In genomic region chr3:171018151-171018935, GRCh38 we compare ENCODE assay signal across 12 cellular contexts. TPM values are rescaled to one million over a fixed set of nuclear protein-coding genes. Genes with fewer than 3 reads are reported as not detected.
A peak's percentile ranks its signal among the peaks of the same experiment; 100 is the strongest.
DNase-seq lines count a peak whose midpoint lies in the region; ATAC-seq, FAIRE-seq and TF ChIP-seq lines count a peak whose summit lies in the region.
"Had no signal": no experiment of that assay in that cellular context is flagged by ENCODE, and none has a peak within 500 bp of the region (broad histone marks: within the 10 kb centered on the region; RNA-seq: fewer than 3 reads in every experiment).

No MANE protein-coding gene starts in this region.

- H3K9me3 Mint-ChIP-seq in activated T-cell treated with anti-CD3 and anti-CD28 coated beads, Interleukin-2, amount 50 U/mL, for 4 hours: no peaks in the 10 kb centered on the region

- H4K20me1 ChIP-seq in OCI-LY1 (ENCODE audit: insufficient read depth, low read length): no peaks in the 10 kb centered on the region
- H4K20me1 ChIP-seq: BLaER1 treated with 17β-estradiol and CSF1 and Interleukin-3, amounts not matched to agents 10 nM and 100 nM had no signal

- WGBS in heart left ventricle, 4 donors: 53 to 64% (median 57%) methylated on average over 6 of the region's 6 CpGs

- no peaks in the 10 kb centered on the region for H3K4me1 Mint-ChIP-seq in activated T-cell treated with anti-CD3 and anti-CD28 coated beads, Interleukin-2, amount 50 U/mL, for 4 hours (ENCODE audit: low read depth)

- H3K36me3 Mint-ChIP-seq in activated T-cell treated with anti-CD3 and anti-CD28 coated beads, Interleukin-2, amount 50 U/mL, for 4 hours (ENCODE audit: insufficient read depth): no peaks in the 10 kb centered on the region

- peaks cover 13% of the 10 kb centered on the region for H3K27me3 Mint-ChIP-seq in activated T-cell treated with anti-CD3 and anti-CD28 coated beads, Interleukin-2, amount 50 U/mL, for 4 hours (ENCODE audit: low read depth)

- H3K79me2 ChIP-seq in OCI-LY1 (ENCODE audit: insufficient read depth, low read length): no peaks in the 10 kb centered on the region

- ATAC-seq in heart left ventricle (no peak), GM19455 (IDR thresholded peaks at IDR 0.05; ENCODE audit: unreplicated experiment) (no peak)
- no peak for ATAC-seq in activated T-cell treated with anti-CD3 and anti-CD28 coated beads, Interleukin-2, amount 50 U/mL, for 4 hours

- H3K4me1 ChIP-seq in left ventricle myocardium inferior (no peaks in the 10 kb centered on the region), heart left ventricle (no peaks in the 10 kb centered on the region), OCI-LY1 (ENCODE audit: insufficient read depth, low read length, severe bottlenecking) (no peaks in the 10 kb centered on the region)
- H3K4me1 ChIP-seq: BLaER1 treated with 17β-estradiol and CSF1 and Interleukin-3, amounts not matched to agents 10 nM and 100 nM had no signal

- H3K9me3 ChIP-seq in left ventricle myocardium inferior (replicated peaks): no peaks in the 10 kb centered on the region
- no peaks in the 10 kb centered on the region for H3K9me3 ChIP-seq in heart left ventricle
- no peaks in the 10 kb centered on the region for H3K9me3 ChIP-seq in OCI-LY1 (ENCODE audit: low read length)
- H3K9me3 ChIP-seq: BLaER1 treated with 17β-estradiol and CSF1 and Interleukin-3, amounts not matched to agents 10 nM and 100 nM had no signal

- H3K4me3 Mint-ChIP-seq in activated T-cell treated with anti-CD3 and anti-CD28 coated beads, Interleukin-2, amount 50 U/mL, for 4 hours: no peak overlapping the region

- no peak overlapping the region for H3K4me2 ChIP-seq in OCI-LY1 (ENCODE audit: low read length)
- H3K4me2 ChIP-seq: BLaER1 treated with 17β-estradiol and CSF1 and Interleukin-3, amounts not matched to agents 10 nM and 100 nM had no signal

- TF ChIP-seq CTCF in left ventricle myocardium inferior (IDR thresholded peaks at IDR 0.05; ENCODE audit: borderline replicate concordance) (peak; percentile 10), heart left ventricle (IDR thresholded peaks at IDR 0.05) (no peak), OCI-LY1 (IDR thresholded peaks at IDR 0.05; ENCODE audit: low read length) (0 out of 2 replicates have a peak, but pooled peaks have one; percentile 3), fibroblast of pulmonary artery (IDR thresholded peaks at IDR 0.05; ENCODE audit: low read length, missing control alignments) (peak; percentile 35)

- FAIRE-seq in GM12891 (lab: Jason Lieb, UNC): no peak

- TF ChIP-seq POLR2A in heart left ventricle (IDR thresholded peaks at IDR 0.05) (no peak), GM12891 (IDR thresholded peaks at IDR 0.05; ENCODE audit: low read depth, low read length) (no peak)

- no peak for DNase-seq in left ventricle myocardium inferior
- no peak for DNase-seq in heart left ventricle
- DNase-seq in fibroblast of pulmonary artery (ENCODE audit: low read depth): no peak
- no peak for DNase-seq in AG20443 (ENCODE audit: low spot score)
- DNase-seq in GM12891 (ENCODE audit: insufficient read length, low spot score): no peak
- no peak for DNase-seq in activated T-cell treated with anti-CD3 and anti-CD28 coated beads, Interleukin-2, amount 50 U/mL, for 4 hours
- DNase-seq: islet precursor cell, SIG-M5 had no signal

- intact Hi-C loops in left ventricle myocardium inferior (cut with micrococcal nuclease): no loop called here
- intact Hi-C loops in heart left ventricle (cut with DNase I): no loop called here

- no peak overlapping the region for H3K9ac ChIP-seq in OCI-LY1 (ENCODE audit: low read length)
- H3K9ac ChIP-seq: BLaER1 treated with 17β-estradiol and CSF1 and Interleukin-3, amounts not matched to agents 10 nM and 100 nM had no signal

- H3F3A ChIP-seq in OCI-LY1 (ENCODE audit: insufficient read depth, low read length): no peaks in the 10 kb centered on the region

- no peak overlapping the region for H2AFZ ChIP-seq in OCI-LY1 (ENCODE audit: low read length)

- no peaks in the 10 kb centered on the region for H3K36me3 ChIP-seq in left ventricle myocardium inferior
- no peaks in the 10 kb centered on the region for H3K36me3 ChIP-seq in heart left ventricle
- H3K36me3 ChIP-seq in OCI-LY1 (ENCODE audit: insufficient read depth, low read length): no peaks in the 10 kb centered on the region
- H3K36me3 ChIP-seq: BLaER1 treated with 17β-estradiol and CSF1 and Interleukin-3, amounts not matched to agents 10 nM and 100 nM had no signal

- H3K27me3 ChIP-seq in left ventricle myocardium inferior (ENCODE audit: low read depth) (no peaks in the 10 kb centered on the region), heart left ventricle (peaks cover 0 to 3% (median 0%) of the 10 kb centered on the region in 9 donors), OCI-LY1 (ENCODE audit: insufficient read depth, low read length) (no peaks in the 10 kb centered on the region)
- H3K27me3 ChIP-seq: BLaER1 treated with 17β-estradiol and CSF1 and Interleukin-3, amounts not matched to agents 10 nM and 100 nM had no signal

- H3K4me3 ChIP-seq in left ventricle myocardium inferior (no peak overlapping the region), heart left ventricle (no peak overlapping the region), OCI-LY1 (ENCODE audit: low read depth, low read length, poor library complexity, severe bottlenecking) (no peak overlapping the region), fibroblast of pulmonary artery (replicated peaks; ENCODE audit: low read depth, low read length) (no peak overlapping the region)
- H3K4me3 ChIP-seq: BLaER1 treated with 17β-estradiol and CSF1 and Interleukin-3, amounts not matched to agents 10 nM and 100 nM had no signal

- H3K27ac ChIP-seq in left ventricle myocardium inferior (replicated peaks) (no peak overlapping the region), heart left ventricle (no peak overlapping the region), OCI-LY1 (ENCODE audit: low read depth, low read length, poor library complexity, severe bottlenecking) (no peak overlapping the region)
- H3K27ac ChIP-seq: BLaER1 treated with 17β-estradiol and CSF1 and Interleukin-3, amounts not matched to agents 10 nM and 100 nM had no signal

- H3K9me2 ChIP-seq in OCI-LY1 (ENCODE audit: low read depth, low read length): no peaks in the 10 kb centered on the region

TF ChIP-seq in GM12891, 5 proteins besides CTCF, POLR2A, EP300 and RAD21:
- TF ChIP-seq PAX5 (IDR thresholded peaks at IDR 0.05; ENCODE audit: insufficient read depth, low read length, severe bottlenecking) (no peak), SPI1 (IDR thresholded peaks at IDR 0.05; ENCODE audit: low read depth, low read length) (no peak), POLR2AphosphoS5 (IDR thresholded peaks at IDR 0.05; ENCODE audit: low read depth, low read length) (no peak), TAF1 (IDR thresholded peaks at IDR 0.05; ENCODE audit: low read depth, low read length) (no peak), POU2F2 (IDR thresholded peaks at IDR 0.05; ENCODE audit: low read depth, low read length) (no peak)

RNA-seq across cellular contexts. Expression of gene SLC2A2, which starts 8.2 kb away (rescaled TPM):
- total RNA-seq in left ventricle myocardium inferior (not detected), heart left ventricle (not detected)
- under 1 TPM in 1 of 2 donors, not detected in 1; 0.11 TPM for polyA plus RNA-seq in heart left ventricle
- not detected for polyA plus RNA-seq in GM12891 (2012; ENCODE audit: low read depth, missing spikeins)
- total RNA-seq in activated T-cell treated with anti-CD3 and anti-CD28 coated beads, Interleukin-2, amount 50 U/mL, for 4 hours: under 1 TPM in 2 of 3 donors, not detected in 1; 0.18 to 0.20 TPM
- total RNA-seq: NCI-H460 had no signal

Comparison
In these comparisons a context has a peak if more than half of its experiments do, and no peak if none do; other contexts are left out.
1. CTCF ChIP-seq: peak in left ventricle myocardium inferior (single experiment), OCI-LY1 (single experiment) and fibroblast of pulmonary artery (single experiment); none in heart left ventricle (0 of 12).